ENCODE assay signal across 24 cellular contexts in the genomic region with DNA sequence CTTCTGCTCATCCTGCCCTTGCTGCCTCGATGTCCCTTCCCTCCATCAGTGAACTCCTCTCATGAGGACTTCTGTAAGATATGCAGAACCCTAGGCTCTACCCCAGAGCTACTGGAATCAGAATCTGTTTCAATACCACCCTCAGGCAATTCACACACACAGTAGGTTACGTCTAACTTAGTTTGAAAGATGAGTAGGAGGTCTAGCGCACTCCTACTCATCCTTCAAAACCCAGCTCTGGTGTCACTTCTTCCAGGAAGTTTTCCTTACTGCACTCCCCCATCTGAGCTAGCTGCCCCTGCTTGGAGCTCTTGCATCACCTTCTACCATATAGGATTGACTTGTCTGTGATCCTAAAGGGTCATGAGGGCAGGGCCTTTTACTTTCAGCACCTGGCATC.
"Had no signal": no experiment of that assay in that cellular context is flagged by ENCODE, and none has a peak within 500 bp of the region (broad histone marks: within the 10 kb centered on the region; RNA-seq: fewer than 3 reads in every experiment).

No MANE protein-coding gene starts in this region.

- H3K27me3 ChIP-seq: gastroesophageal sphincter, neutrophil, right atrium auricular region, sigmoid colon, stomach, upper lobe of right lung, vagina had no signal

- H3K27ac ChIP-seq: epithelial cell of prostate, esophagus muscularis mucosa, gastroesophageal sphincter, left ventricle myocardium inferior, lower lobe of right lung, neutrophil, right atrium auricular region, sigmoid colon, skin epidermis, stomach, upper lobe of right lung, vagina had no signal

- H3K4me3 ChIP-seq: esophagus muscularis mucosa, gastroesophageal sphincter, left ventricle myocardium inferior, lower lobe of right lung, right atrium auricular region, sigmoid colon, skin epidermis, stomach, upper lobe of right lung, vagina had no signal

- H3K27me3 Mint-ChIP-seq: dendritic cell treated with granulocyte-macrophage colony-stimulating factor and Interleukin-4, amounts not matched to agents 40 ng/mL and 50 ng/mL, for 4 days; memory B cell; naive B cell had no signal

- H3K4me3 Mint-ChIP-seq: dendritic cell treated with granulocyte-macrophage colony-stimulating factor and Interleukin-4, amounts not matched to agents 40 ng/mL and 50 ng/mL, for 4 days; effector memory CD8-positive, alpha-beta T cell; immature natural killer cell; memory B cell; nephron had no signal

- H3K9me3 ChIP-seq: esophagus muscularis mucosa, gastroesophageal sphincter, left ventricle myocardium inferior, lower lobe of right lung, neutrophil, right atrium auricular region, sigmoid colon, stomach, upper lobe of right lung, vagina had no signal

- H3K36me3 ChIP-seq: gastroesophageal sphincter, neutrophil, right atrium auricular region, sigmoid colon, upper lobe of right lung had no signal

- H3K36me3 Mint-ChIP-seq: immature natural killer cell had no signal

- H3K4me1 Mint-ChIP-seq: immature natural killer cell had no signal

- FAIRE-seq: colon, keratinocyte had no signal

- H3K9me3 Mint-ChIP-seq: dendritic cell treated with granulocyte-macrophage colony-stimulating factor and Interleukin-4, amounts not matched to agents 40 ng/mL and 50 ng/mL, for 4 days; effector memory CD8-positive, alpha-beta T cell; immature natural killer cell; nephron had no signal

- ATAC-seq: effector memory CD8-positive, alpha-beta T cell; gastroesophageal sphincter; left cardiac atrium; lower lobe of right lung; upper lobe of right lung had no signal

- H3K27ac Mint-ChIP-seq: dendritic cell treated with granulocyte-macrophage colony-stimulating factor and Interleukin-4, amounts not matched to agents 40 ng/mL and 50 ng/mL, for 4 days; effector memory CD8-positive, alpha-beta T cell; immature natural killer cell; memory B cell; naive B cell; nephron had no signal

- DNase-seq: effector memory CD8-positive, alpha-beta T cell; glutamatergic neuron; immature natural killer cell; left cardiac atrium; left ventricle myocardium inferior; lower lobe of right lung; naive B cell; stimulated activated CD4-positive, alpha-beta T cell treated with anti-CD3 and anti-CD28 coated beads, Interleukin-2, amount 100 ng/mL, for 24 hours; stimulated activated naive CD4-positive, alpha-beta T cell; stomach; upper lobe of right lung had no signal

- H3K4me1 ChIP-seq: esophagus muscularis mucosa, gastroesophageal sphincter, left ventricle myocardium inferior, lower lobe of right lung, right atrium auricular region, sigmoid colon, upper lobe of right lung, vagina had no signal
